In genomic region chr1:244919320-244920282, GRCh38 we compare ENCODE assay signal across 7 cellular contexts. TPM values are rescaled to one million over a fixed set of nuclear protein-coding genes. Genes with fewer than 3 reads are reported as not detected.
DNase-seq lines count a peak whose midpoint lies in the region; ATAC-seq and TF ChIP-seq lines count a peak whose summit lies in the region.

No MANE protein-coding gene starts in this region.

- H3K4me1 ChIP-seq in OCI-LY1 (ENCODE audit: insufficient read depth, low read length, severe bottlenecking) = peaks cover 16% of the 10 kb centered on the region
- peaks cover 0 to 16% (median 5%) of the 10 kb centered on the region in 3 donors for H3K4me1 ChIP-seq in esophagus squamous epithelium

- intact Hi-C loops in esophagus squamous epithelium (cut with DNase I) = no loop called here

- H3K79me2 ChIP-seq in OCI-LY1 (ENCODE audit: insufficient read depth, low read length) = no peaks in the 10 kb centered on the region

- DNase-seq in esophagus squamous epithelium (lab: John Stamatoyannopoulos, UW) = no peak
- DNase-seq in DMS79 treated with DMSO at 0.1 percent for 48 hours (lab: John Stamatoyannopoulos, UW) = no peak

- no peak overlapping the region for H2AFZ ChIP-seq in OCI-LY1 (ENCODE audit: low read length)

- H3K9me2 ChIP-seq in OCI-LY1 (ENCODE audit: low read depth, low read length) = no peaks in the 10 kb centered on the region

- H4K20me1 ChIP-seq in OCI-LY1 (ENCODE audit: insufficient read depth, low read length) = no peaks in the 10 kb centered on the region

- H3K9me3 ChIP-seq in OCI-LY1 (ENCODE audit: low read length) (no peaks in the 10 kb centered on the region), esophagus squamous epithelium (no peaks in the 10 kb centered on the region)

- H3K9ac ChIP-seq in OCI-LY1 (ENCODE audit: low read length) = peak overlapping the region; percentile 29; the same call in 1 of the 2 replicates

- H3K27me3 ChIP-seq in OCI-LY1 (ENCODE audit: insufficient read depth, low read length) = no peaks in the 10 kb centered on the region
- H3K27me3 ChIP-seq in esophagus squamous epithelium = no peaks in the 10 kb centered on the region

- no peak for TF ChIP-seq POLR2A in esophagus squamous epithelium (IDR thresholded peaks at IDR 0.05)

- no peaks in the 10 kb centered on the region for H3F3A ChIP-seq in OCI-LY1 (ENCODE audit: insufficient read depth, low read length)

- H3K4me2 ChIP-seq in OCI-LY1 (ENCODE audit: low read length) = peak overlapping the region; percentile 70

- WGBS in esophagus squamous epithelium, 2 donors = 52 to 65% methylated on average over 9 of the region's 9 CpGs

- H3K27ac ChIP-seq in OCI-LY1 (ENCODE audit: low read depth, low read length, poor library complexity, severe bottlenecking) (no peak overlapping the region), esophagus squamous epithelium (no peak overlapping the region), skin epidermis (peak overlapping the region in 3 of 21 experiments; percentile 45 to 78 (median 56))

- peak; percentile 49 for ATAC-seq in GM19351 (IDR thresholded peaks at IDR 0.05; ENCODE audit: unreplicated experiment)
- ATAC-seq in GM18519 (IDR thresholded peaks at IDR 0.05; ENCODE audit: low FRiP score, unreplicated experiment) = no peak
- no peak for ATAC-seq in HG02571 (IDR thresholded peaks at IDR 0.05; ENCODE audit: unreplicated experiment)

- H3K36me3 ChIP-seq in OCI-LY1 (ENCODE audit: insufficient read depth, low read length) = no peaks in the 10 kb centered on the region
- H3K36me3 ChIP-seq in esophagus squamous epithelium = no peaks in the 10 kb centered on the region

- H3K4me3 ChIP-seq in OCI-LY1 (ENCODE audit: low read depth, low read length, poor library complexity, severe bottlenecking) (peak overlapping the region; percentile 57), esophagus squamous epithelium (peak overlapping the region; percentile 32 to 72 (median 50)), skin epidermis (peak overlapping the region in 5 of 7 experiments; percentile 38 to 57 (median 48))

- TF ChIP-seq CTCF in OCI-LY1 (IDR thresholded peaks at IDR 0.05; ENCODE audit: low read length) (no peak), esophagus squamous epithelium (IDR thresholded peaks at IDR 0.05) (no peak)

RNA-seq across cellular contexts. Expression of gene HNRNPU, which starts 55.3 kb away (rescaled TPM):
- total RNA-seq in esophagus squamous epithelium = 100 to 1,000 TPM; 176 to 308 (median 257) TPM
